ENCODE assay signal across 8 cellular contexts in genomic region chr19:48169974-48170803, GRCh38.
DNase-seq lines count a peak whose midpoint lies in the region; ATAC-seq lines count a peak whose summit lies in the region.

TSS of gene LIG1 (minus strand) at chr19:48170344. CDS start at chr19:48165566, 4,778 bp downstream.
TSS of gene ZSWIM9 (plus strand) at chr19:48170680. CDS start at chr19:48171803, 1,123 bp downstream.

- peak; percentile 86 for ATAC-seq in GM19467 (IDR thresholded peaks at IDR 0.05; ENCODE audit: unreplicated experiment)

- DNase-seq in CMK (ENCODE audit: low read depth): peak; percentile 93
- peak; percentile 79 for DNase-seq in HS-5 (ENCODE audit: low read depth)
- peak; percentile 44 for DNase-seq in NK-92 (lab: John Stamatoyannopoulos, UW; ENCODE audit: unreplicated experiment)
- peak; percentile 63 to 86 for DNase-seq in activated CD8-positive, alpha-beta memory T cell treated with anti-CD3 and anti-CD28 coated beads for 1 hour (ENCODE audit: extremely low read depth in 1 of 2, low read depth in 1 of 2)
- DNase-seq in effector CD4-positive, alpha-beta T cell: peak; percentile 88
- DNase-seq in medulla oblongata (ENCODE audit: extremely low spot score): peak; percentile 95
- peak; percentile 79 to 90 (median 86) for DNase-seq in stimulated activated CD4-positive, alpha-beta T cell treated with anti-CD3 and anti-CD28 coated beads, TNF-alpha, amount 100 ng/mL, for 48 hours (ENCODE audit: low read depth in 3 of 3)

Comparison
In these comparisons a context has a peak if more than half of its experiments do, and no peak if none do; other contexts are left out.
1. Peak in every context shown above with its lines: DNase-seq and ATAC-seq.
2. DNase-seq: peak in every context shown above with its lines; median percentile 95 in medulla oblongata; 93 in CMK; 88 in effector CD4-positive, alpha-beta T cell; 86 in stimulated activated CD4-positive, alpha-beta T cell treated with anti-CD3 and anti-CD28 coated beads, TNF-alpha, amount 100 ng/mL, for 48 hours; 79 in HS-5; 74 in activated CD8-positive, alpha-beta memory T cell treated with anti-CD3 and anti-CD28 coated beads for 1 hour; 44 in NK-92.